ENCODE assay signal across 8 cellular contexts in genomic region chr6:36600564-36601146, GRCh38. TPM values are rescaled to one million over a fixed set of nuclear protein-coding genes. Genes with fewer than 3 reads are reported as not detected.
DNase-seq lines count a peak whose midpoint lies in the region; ATAC-seq, FAIRE-seq and TF ChIP-seq lines count a peak whose summit lies in the region.

No MANE protein-coding gene starts in this region.

- H3K36me3 ChIP-seq in GM12878 (ENCODE audit: control insufficient read depth in 2 of 2, insufficient read depth in 2 of 2, low read length in 1 of 2) = peaks cover 23 to 55% of the 10 kb centered on the region in 2 experiments
- H3K36me3 ChIP-seq in mesenchymal stem cell (ENCODE audit: control insufficient read depth in 1 of 2, insufficient read depth in 2 of 2, low read depth in 1 of 2, low read length in 2 of 2) = peaks cover 25 to 95% of the 10 kb centered on the region in 2 experiments
- H3K36me3 ChIP-seq in brain microvascular endothelial cell (replicated peaks) = peaks cover 94% of the 10 kb centered on the region

- no peak overlapping the region for H2BK12ac ChIP-seq in mesenchymal stem cell (ENCODE audit: low read length in 2 of 2)

- no peak overlapping the region for H2BK5ac ChIP-seq in mesenchymal stem cell (ENCODE audit: low read depth, low read length, poor library complexity, severe bottlenecking)

- H3K9me3 ChIP-seq in AG04450 (ENCODE audit: control insufficient read depth, insufficient read depth, low read length) (no peaks in the 10 kb centered on the region), GM12878 (replicated peaks; ENCODE audit: control insufficient read depth, insufficient read depth, low read length) (no peaks in the 10 kb centered on the region), mesenchymal stem cell (ENCODE audit: control insufficient read depth, low read length) (no peaks in the 10 kb centered on the region)

- CTCF ChIA-PET in AG04450 (lab: Charles Lee) = interaction anchor here (0.6 to 1.0 kb wide), 3 partner anchors 10 to 773 kb away, joined by 3 to 6 read pairs (median 4); no protein-coding TSS in a partner anchor
- CTCF ChIA-PET in HEK293T (lab: Yijun Ruan, JAX) = no interaction called here
- CTCF ChIA-PET in GM12878 (lab: Yijun Ruan, JAX) = interaction anchor here (0.7 to 4.2 kb wide), 8 partner anchors 8 to 159 kb away, joined by 3 to 20 read pairs (median 4); no protein-coding TSS in a partner anchor

- no peaks in the 10 kb centered on the region for H3K79me1 ChIP-seq in mesenchymal stem cell (replicated peaks; ENCODE audit: low read length, poor library complexity, severe bottlenecking)

- H3K18ac ChIP-seq in mesenchymal stem cell (ENCODE audit: low read depth in 1 of 2, low read length in 2 of 2) = no peak overlapping the region

- RAD21 ChIA-PET in GM12878 (lab: Charles Lee; ENCODE audit: unreplicated experiment) = interaction anchor here (0.6 to 1.1 kb wide), 4 partner anchors 14 to 460 kb away, joined by 3 to 8 read pairs (median 3); no protein-coding TSS in a partner anchor

- H2AK5ac ChIP-seq in mesenchymal stem cell (ENCODE audit: low read length, severe bottlenecking) = no peak overlapping the region

- H3K4me2 ChIP-seq in GM12878 (ENCODE audit: control insufficient read depth, insufficient read depth) (peak overlapping the region; percentile 41), mesenchymal stem cell (ENCODE audit: low read length, poor library complexity, severe bottlenecking) (peak overlapping the region; percentile 23)

- 0 out of 3 replicates have a peak, but pooled peaks have one; percentile 3 for ATAC-seq in GM12878
- ATAC-seq in GM21528 (IDR thresholded peaks at IDR 0.05; ENCODE audit: low FRiP score, unreplicated experiment) = no peak
- no peak for ATAC-seq in GM21390 (IDR thresholded peaks at IDR 0.05; ENCODE audit: unreplicated experiment)

- TF ChIP-seq EP300 in GM12878 (IDR thresholded peaks at IDR 0.05; ENCODE audit: borderline replicate concordance in 1 of 2, control insufficient read depth in 1 of 2, low read depth in 2 of 2, low read length in 2 of 2) = no peak

- SMC1A ChIA-PET in GM12878 (lab: Charles Lee; ENCODE audit: uncharacterized antibody, unreplicated experiment) = interaction anchor here (0.6 to 5.1 kb wide), 11 partner anchors 8 to 138 kb away, joined by 3 to 50 read pairs (median 3); no protein-coding TSS in a partner anchor

- H3K27ac ChIP-seq in AG04450 (ENCODE audit: low read depth, low read length) (no peak overlapping the region), GM12878 (ENCODE audit: control insufficient read depth, insufficient read depth) (no peak overlapping the region), mesenchymal stem cell (ENCODE audit: low read length, poor library complexity, severe bottlenecking) (peak overlapping the region; percentile 45), brain microvascular endothelial cell (no peak overlapping the region)

- no peak for TF ChIP-seq RAD21 in GM12878 (IDR thresholded peaks at IDR 0.05; ENCODE audit: insufficient read depth, low read depth, low read length)

- H3K4me3 ChIP-seq in AG04450 (ENCODE audit: low read depth, low read length) = peak overlapping the region; percentile 1; the same call in 1 of the 2 replicates
- H3K4me3 ChIP-seq in GM12878 = peak overlapping the region; percentile 73
- peak overlapping the region in 1 of 2 experiments; percentile 99 for H3K4me3 ChIP-seq in mesenchymal stem cell (ENCODE audit: insufficient read depth in 1 of 2, low read depth in 1 of 2, low read length in 2 of 2)
- H3K4me3 ChIP-seq in brain microvascular endothelial cell (ENCODE audit: low read depth, low read length) = no peak overlapping the region

- H3K14ac ChIP-seq in mesenchymal stem cell (ENCODE audit: low read length in 2 of 2) = no peak overlapping the region

- no peak overlapping the region for H4K91ac ChIP-seq in mesenchymal stem cell (ENCODE audit: low read length)

- no peak for FAIRE-seq in GM12878 (lab: Jason Lieb, UNC)

- H3K9ac ChIP-seq in GM12878 (ENCODE audit: control insufficient read depth, insufficient read depth, low read length) (no peak overlapping the region), mesenchymal stem cell (ENCODE audit: low read length) (peak overlapping the region; percentile 99)

- H4K8ac ChIP-seq in mesenchymal stem cell (ENCODE audit: low read length) = no peak overlapping the region

- POLR2A ChIA-PET in AG04450 (lab: Yijun Ruan, JAX) (interaction anchor here (0.7 to 1.2 kb wide), 3 partner anchors 8 to 74 kb away, joined by 4 to 10 read pairs (median 6); no protein-coding TSS in a partner anchor), HEK293T (lab: Yijun Ruan, JAX) (no interaction called here), GM12878 (lab: Charles Lee) (interaction anchor here (0.5 to 1.6 kb wide), 7 partner anchors 56 to 1417 kb away, joined by 3 to 11 read pairs (median 3); no protein-coding TSS in a partner anchor)

- 90% methylated on average over 5 of the region's 6 CpGs for WGBS in GM12878 (ENCODE audit: insufficient coverage, insufficient replicate concordance, low lambda C conversion rate, missing lambda C conversion rate)
- WGBS in mesenchymal stem cell = 100% methylated on average over 2 of the region's 6 CpGs

- H4K20me1 ChIP-seq in GM12878 (ENCODE audit: control insufficient read depth, insufficient read depth) = peaks cover 11% of the 10 kb centered on the region

- H3K4ac ChIP-seq in mesenchymal stem cell (ENCODE audit: low read depth in 1 of 2, low read length in 2 of 2) = no peak overlapping the region

- in situ Hi-C loops in GM12878 (cut with MboI) = no loop called here
- in situ Hi-C loops in brain microvascular endothelial cell (cut with HindIII; ENCODE audit: low pct_ligation_motif_present, low sequenced_read_pairs) = no loop called here

- H3K4me1 ChIP-seq in GM12878 (ENCODE audit: control insufficient read depth, insufficient read depth, low read length) = peaks cover 3% of the 10 kb centered on the region; the same call in 1 of the 2 replicates
- H3K4me1 ChIP-seq in mesenchymal stem cell (ENCODE audit: control insufficient read depth, insufficient read depth, low read depth, low read length) = peaks cover 4% of the 10 kb centered on the region

- TF ChIP-seq CTCF in AG04450 (IDR thresholded peaks at IDR 0.05; ENCODE audit: low read depth, low read length) (no peak), GM12878 (IDR thresholded peaks at IDR 0.05 in 2 of 3, conservative IDR thresholded peaks at IDR 0.05 in 1 of 3; ENCODE audit: control insufficient read depth in 2 of 3, extremely low read depth in 1 of 3, insufficient read depth in 1 of 3, low read depth in 3 of 3, low read length in 3 of 3) (no peak), brain microvascular endothelial cell (IDR thresholded peaks at IDR 0.05; ENCODE audit: low read depth, low read length, missing control alignments) (no peak)

- H2AFZ ChIP-seq in GM12878 (ENCODE audit: control insufficient read depth, low read depth, low read length) = no peak overlapping the region
- no peak overlapping the region for H2AFZ ChIP-seq in mesenchymal stem cell (ENCODE audit: low read depth, low read length)

- BruUV-seq in GM12878 (replicated peaks; lab: Mats Ljungman, UMichigan) = TSS peak; percentile 0

- intact Hi-C loops in GM12878 (cut with micrococcal nuclease; ENCODE audit: unreplicated experiment) = no loop called here

- no peak overlapping the region for H2BK120ac ChIP-seq in mesenchymal stem cell (ENCODE audit: low read depth, low read length)

- peaks cover 93% of the 10 kb centered on the region for H3K79me2 ChIP-seq in GM12878 (ENCODE audit: control insufficient read depth, insufficient read depth, low read length)

- TF ChIP-seq POLR2A in GM12878 (IDR thresholded peaks at IDR 0.05; ENCODE audit: low read depth, low read length) = no peak

- H3K27me3 ChIP-seq in AG04450 (ENCODE audit: control insufficient read depth, insufficient read depth, low read length) = no peaks in the 10 kb centered on the region
- H3K27me3 ChIP-seq in GM12878 (replicated peaks in 1 of 2; ENCODE audit: control insufficient read depth in 2 of 2, insufficient read depth in 2 of 2, low read length in 1 of 2) = no peaks in the 10 kb centered on the region
- no peaks in the 10 kb centered on the region for H3K27me3 ChIP-seq in mesenchymal stem cell (ENCODE audit: control insufficient read depth in 1 of 2, insufficient read depth in 1 of 2, low read length in 2 of 2)
- H3K27me3 ChIP-seq in brain microvascular endothelial cell (replicated peaks) = no peaks in the 10 kb centered on the region

- no peak overlapping the region for H3K23ac ChIP-seq in mesenchymal stem cell (ENCODE audit: low read length in 2 of 2)

- DNase-seq in AG04450 (ENCODE audit: low read depth, low spot score) (no peak), HEK293T (ENCODE audit: extremely low spot score) (no peak), GM12878 (ENCODE audit: low read depth, low spot score) (no peak), mesenchymal stem cell (no peak), cerebellar nuclear complex (lab: John Stamatoyannopoulos, UW) (no peak), brain microvascular endothelial cell (no peak)

- no peak overlapping the region for H2BK15ac ChIP-seq in mesenchymal stem cell (ENCODE audit: low read depth, poor library complexity, severe bottlenecking)

RNA-seq across cellular contexts. Expression of gene SRSF3, which starts 6.5 kb away (rescaled TPM):
- polyA plus RNA-seq in AG04450 (2011; rRNA removed) (317 and 423 TPM in 2 replicates), GM12878 (2011; rRNA removed) (499 and 606 TPM in 2 replicates), GM12878 (2014; fragmentation: Illumina TruSeq; extraction: Trizol) (314 and 338 TPM in 2 replicates), GM12878 (2014; fragmentation: Nextera tagmentation; extraction: Ambion mirVana) (1,000 to 10,000 TPM in 1 of 2 experiments, 100 to 1,000 TPM in 1; 971 to 1,377 TPM), GM12878 (2014; rRNA removed) (482 and 486 TPM in 2 replicates), GM12878 (2016; fragmentation: Nextera tagmentation; extraction: Ambion mirVana) (100 to 1,000 TPM; 569 to 577 TPM)
- 181 and 213 TPM in 2 replicates for polyA minus RNA-seq in AG04450 (2011; rRNA and poly(A)+ RNA removed)
- total RNA-seq in GM12878 (2013; cell fraction: nucleolus; rRNA removed) = 206 and 241 TPM in 2 replicates
- total RNA-seq in GM12878 (2014; rRNA removed) (195 and 229 TPM in 2 replicates), GM12878 (2014; rRNA removed; fragmentation: Illumina TruSeq; extraction: Trizol) (240 and 256 TPM in 2 replicates), GM12878 (2021) (456 and 467 TPM in 2 replicates)
- polyA plus RNA-seq in GM12878 (2011; ENCODE audit: low read depth) = 111 TPM
- 365 and 371 TPM in 2 replicates for polyA plus RNA-seq in GM12878 (2011; cell fraction: cytosol; rRNA removed)
- polyA plus RNA-seq in GM12878 (2011; cell fraction: nucleus; rRNA removed) = 363 and 479 TPM in 2 replicates
- polyA plus RNA-seq in GM12878 (2012) = 225 and 308 TPM in 2 replicates
- polyA minus RNA-seq in GM12878 (2011; rRNA and poly(A)+ RNA removed) = 211 and 244 TPM in 2 replicates
- 69.4 and 86.1 TPM in 2 replicates for polyA minus RNA-seq in GM12878 (2011; cell fraction: cytosol; rRNA and poly(A)+ RNA removed)
- 133 and 210 TPM in 2 replicates for polyA minus RNA-seq in GM12878 (2011; cell fraction: nucleus; rRNA and poly(A)+ RNA removed)
- 146 TPM for polyA plus RNA-seq in mesenchymal stem cell (2013, experiment 1 of 2)
- polyA plus RNA-seq in mesenchymal stem cell (2013, experiment 2 of 2) = 152 TPM

RNA-seq across cellular contexts. Expression of gene STK38, which starts 53.4 kb away (rescaled TPM):
- 27.1 and 34.9 TPM in 2 replicates for polyA plus RNA-seq in AG04450 (2011; rRNA removed)
- polyA minus RNA-seq in AG04450 (2011; rRNA and poly(A)+ RNA removed) = 14.7 and 17.3 TPM in 2 replicates
- total RNA-seq in GM12878 (2013; cell fraction: nucleolus; rRNA removed) = 26.5 and 28.5 TPM in 2 replicates
- 9.4 and 10.5 TPM in 2 replicates for total RNA-seq in GM12878 (2014; rRNA removed)
- 13.6 and 13.7 TPM in 2 replicates for total RNA-seq in GM12878 (2014; rRNA removed; fragmentation: Illumina TruSeq; extraction: Trizol)
- total RNA-seq in GM12878 (2021) = 13.1 and 15.4 TPM in 2 replicates
- polyA plus RNA-seq in GM12878 (2011; ENCODE audit: low read depth) = 10.0 TPM
- 13.5 and 17.0 TPM in 2 replicates for polyA plus RNA-seq in GM12878 (2011; rRNA removed)
- polyA plus RNA-seq in GM12878 (2011; cell fraction: cytosol; rRNA removed) = 7.0 and 10.3 TPM in 2 replicates
- 18.9 and 19.3 TPM in 2 replicates for polyA plus RNA-seq in GM12878 (2011; cell fraction: nucleus; rRNA removed)
- 10.1 and 13.7 TPM in 2 replicates for polyA plus RNA-seq in GM12878 (2012)
- polyA plus RNA-seq in GM12878 (2014; fragmentation: Illumina TruSeq; extraction: Trizol) = 18.7 and 22.1 TPM in 2 replicates
- polyA plus RNA-seq in GM12878 (2014; fragmentation: Nextera tagmentation; extraction: Ambion mirVana) = 1 to 10 TPM; 4.1 to 6.6 TPM
- 11.2 and 11.8 TPM in 2 replicates for polyA plus RNA-seq in GM12878 (2014; rRNA removed)
- 10 to 100 TPM; 17.1 to 17.5 TPM for polyA plus RNA-seq in GM12878 (2016; fragmentation: Nextera tagmentation; extraction: Ambion mirVana)
- 6.7 and 7.2 TPM in 2 replicates for polyA minus RNA-seq in GM12878 (2011; rRNA and poly(A)+ RNA removed)
- 3.7 and 5.0 TPM in 2 replicates for polyA minus RNA-seq in GM12878 (2011; cell fraction: cytosol; rRNA and poly(A)+ RNA removed)
- 5.0 and 7.3 TPM in 2 replicates for polyA minus RNA-seq in GM12878 (2011; cell fraction: nucleus; rRNA and poly(A)+ RNA removed)
- 22.1 TPM for polyA plus RNA-seq in mesenchymal stem cell (2013, experiment 1 of 2)
- polyA plus RNA-seq in mesenchymal stem cell (2013, experiment 2 of 2) = 21.5 TPM
